8 cellular contexts compared by ENCODE assay signal in genomic region chr17:45432405-45433113, GRCh38. TPM values are rescaled to one million over a fixed set of nuclear protein-coding genes. Genes with fewer than 3 reads are reported as not detected.
A peak's percentile ranks its signal among the peaks of the same experiment; 100 is the strongest.
DNase-seq lines count a peak whose midpoint lies in the region; ATAC-seq lines count a peak whose summit lies in the region.

Gene ARHGAP27 (minus strand): TSS chr17:45432870. CDS start chr17:45430279, 2,591 bp downstream.

- no peaks in the 10 kb centered on the region for H3K27me3 ChIP-seq in mucosa of rectum (ENCODE audit: control insufficient read depth in 2 of 2, insufficient read depth in 2 of 2, low read length in 2 of 2)

- in situ Hi-C loops in endometrial microvascular endothelial cells (cut with HindIII; ENCODE audit: inconsistent ontology term, low pct_unique_long_range_greater_than_20kb, low sequenced_read_pairs), result no loop called here

- peak; percentile 64 for DNase-seq in activated CD8-positive, alpha-beta memory T cell treated with anti-CD3 and anti-CD28 coated beads for 24 hours
- no peak for DNase-seq in activated CD8-positive, alpha-beta memory T cell treated with anti-CD3 and anti-CD28 coated beads, Interleukin-2, amount 50 U/mL, for 48 hours
- peak; percentile 32 for DNase-seq in SKM-1 (lab: John Stamatoyannopoulos, UW; ENCODE audit: unreplicated experiment)
- DNase-seq in NCI-H2107 treated with DMSO at 0.1 percent for 48 hours (lab: John Stamatoyannopoulos, UW; ENCODE audit: unreplicated experiment), result no peak
- no peak for DNase-seq in SK-N-DZ (ENCODE audit: low spot score)

- peak within 1 kb of the TSS; percentile 91 to 92 for H3K27ac ChIP-seq in mucosa of rectum (ENCODE audit: low read depth in 2 of 2, low read length in 2 of 2)

- peaks cover under 1 to 16% of the 10 kb centered on the region in 2 donors for H3K36me3 ChIP-seq in mucosa of rectum (ENCODE audit: control insufficient read depth in 2 of 2, insufficient read depth in 2 of 2, low read length in 2 of 2)

- peak within 1 kb of the TSS; percentile 85 to 87 for H3K9ac ChIP-seq in mucosa of rectum (ENCODE audit: low read depth in 1 of 2, low read length in 2 of 2)

- H3K4me3 ChIP-seq in mucosa of rectum (ENCODE audit: low read length in 2 of 2), result peak within 1 kb of the TSS; percentile 75

- peaks cover 27 to 28% of the 10 kb centered on the region in 2 donors for H3K4me1 ChIP-seq in mucosa of rectum (ENCODE audit: control insufficient read depth in 2 of 2, insufficient read depth in 2 of 2, low read length in 2 of 2)

- H3K9me3 ChIP-seq in mucosa of rectum (ENCODE audit: control insufficient read depth in 2 of 2, low read length in 2 of 2), result no peaks in the 10 kb centered on the region

- no peak for ATAC-seq in GM21526 (IDR thresholded peaks at IDR 0.05; ENCODE audit: low FRiP score, unreplicated experiment)

RNA-seq across cellular contexts. Expression of gene ARHGAP27, which starts in this region (rescaled TPM):
- total RNA-seq in endometrial microvascular endothelial cells (ENCODE audit: inconsistent ontology term), result 19.0 TPM
- polyA plus RNA-seq in SK-N-DZ (2014; cell fraction: cytosol; rRNA removed), result 3.6 and 6.1 TPM in 2 replicates
- 17.7 and 23.1 TPM in 2 replicates for polyA plus RNA-seq in SK-N-DZ (2014; cell fraction: nucleus; rRNA removed)

Comparison
In these comparisons a context has a peak if more than half of its experiments do, and no peak if none do; other contexts are left out.
1. DNase-seq: peak in activated CD8-positive, alpha-beta memory T cell treated with anti-CD3 and anti-CD28 coated beads for 24 hours (single experiment) and SKM-1 (single experiment); none in activated CD8-positive, alpha-beta memory T cell treated with anti-CD3 and anti-CD28 coated beads, Interleukin-2, amount 50 U/mL, for 48 hours (single experiment), NCI-H2107 treated with DMSO at 0.1 percent for 48 hours (single experiment) and SK-N-DZ (single experiment).